In the genomic region with DNA sequence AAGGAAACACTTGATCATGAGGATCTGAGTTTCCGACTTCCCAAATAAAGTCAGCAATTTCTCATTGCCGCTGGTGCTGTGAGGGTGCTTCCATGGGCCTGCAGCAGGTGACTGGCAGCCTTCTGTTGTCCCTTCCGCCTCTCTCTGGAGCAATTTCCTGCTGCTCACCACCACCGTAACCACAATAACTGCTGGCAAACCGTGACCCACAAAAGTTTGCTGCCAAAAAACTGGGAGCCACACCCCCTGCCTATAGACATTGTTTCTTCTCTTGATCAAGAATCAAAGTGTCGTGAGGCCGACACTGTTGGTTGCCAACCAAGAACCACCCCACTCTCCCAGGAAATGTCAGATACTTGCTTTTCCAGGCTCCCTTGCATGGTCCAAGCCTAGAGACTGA, we compare ENCODE assay signal across 25 cellular contexts.
A peak's percentile ranks its signal among the peaks of the same experiment; 100 is the strongest.
DNase-seq lines count a peak whose midpoint lies in the region; ATAC-seq and TF ChIP-seq lines count a peak whose summit lies in the region.
"Had no signal": no experiment of that assay in that cellular context is flagged by ENCODE, and none has a peak within 500 bp of the region (broad histone marks: within the 10 kb centered on the region; RNA-seq: fewer than 3 reads in every experiment).

No MANE protein-coding gene starts in this region.

- DNase-seq in HT1080 (ENCODE audit: low read depth): peak; percentile 75
- DNase-seq in MV-4-11 (lab: John Stamatoyannopoulos, UW): peak; percentile 95
- DNase-seq in SKM-1 (lab: John Stamatoyannopoulos, UW; ENCODE audit: unreplicated experiment): peak; percentile 25
- peak; percentile 66 for DNase-seq in osteocyte (ENCODE audit: extremely low spot score, unreplicated experiment)
- no peak for DNase-seq in NCI-H2171 (lab: John Stamatoyannopoulos, UW)
- DNase-seq in activated CD8-positive, alpha-beta T cell treated with anti-CD3 and anti-CD28 coated beads for 36 hours: no peak
- DNase-seq in lower leg skin (ENCODE audit: low spot score in 2 of 2): no peak
- DNase-seq: activated CD4-positive, alpha-beta memory T cell treated with anti-CD3 and anti-CD28 coated beads for 36 hours; activated CD8-positive, alpha-beta memory T cell treated with anti-CD3 and anti-CD28 coated beads, Interleukin-2, amount 50 U/mL, for 48 hours; CD4-positive, alpha-beta memory T cell; DMS153; H7; left lung; NCI-H1092 treated with DMSO at 0.1 percent for 48 hours; NCI-H187 treated with DMSO at 0.1 percent for 48 hours; NCI-H69; psoas muscle; sigmoid colon; stimulated activated CD4-positive, alpha-beta T cell treated with anti-CD3 and anti-CD28 coated beads, Interleukin-4, amount 100 ng/mL, for 4 hours; stimulated activated naive CD4-positive, alpha-beta T cell; T-helper 9 cell; uterus had no signal

- H3K36me3 Mint-ChIP-seq in osteocyte (ENCODE audit: unreplicated experiment): no peaks in the 10 kb centered on the region
- H3K36me3 Mint-ChIP-seq in activated CD8-positive, alpha-beta T cell treated with anti-CD3 and anti-CD28 coated beads for 36 hours (ENCODE audit: low read depth): no peaks in the 10 kb centered on the region
- H3K36me3 Mint-ChIP-seq: activated CD4-positive, alpha-beta memory T cell treated with anti-CD3 and anti-CD28 coated beads for 36 hours; activated naive CD4-positive, alpha-beta T cell treated with anti-CD3 and anti-CD28 coated beads, Interleukin-2, amount 50 U/mL, for 72 hours had no signal

- CTCF ChIA-PET in activated CD8-positive, alpha-beta T cell treated with anti-CD3 and anti-CD28 coated beads for 36 hours (lab: Charles Lee): no interaction called here

- TF ChIP-seq CTCF in osteocyte (IDR thresholded peaks at IDR 0.05): no peak
- no peak for TF ChIP-seq CTCF in activated CD8-positive, alpha-beta T cell treated with anti-CD3 and anti-CD28 coated beads for 36 hours (IDR thresholded peaks at IDR 0.05)
- no peak for TF ChIP-seq CTCF in lower leg skin (IDR thresholded peaks at IDR 0.05)

- H3K4me3 ChIP-seq in lower leg skin (ENCODE audit: low read depth, poor library complexity, severe bottlenecking): no peak overlapping the region
- H3K4me3 ChIP-seq: breast epithelium, left lung, psoas muscle, sigmoid colon, thoracic aorta, uterus had no signal

- H3K27me3 Mint-ChIP-seq in osteocyte (ENCODE audit: unreplicated experiment): no peaks in the 10 kb centered on the region
- peaks cover 10% of the 10 kb centered on the region for H3K27me3 Mint-ChIP-seq in activated CD8-positive, alpha-beta T cell treated with anti-CD3 and anti-CD28 coated beads for 36 hours

- no peak overlapping the region for H3K27ac Mint-ChIP-seq in osteocyte (ENCODE audit: unreplicated experiment)
- no peak overlapping the region for H3K27ac Mint-ChIP-seq in activated CD8-positive, alpha-beta T cell treated with anti-CD3 and anti-CD28 coated beads for 36 hours
- H3K27ac Mint-ChIP-seq: activated CD4-positive, alpha-beta memory T cell treated with anti-CD3 and anti-CD28 coated beads for 36 hours; CD4-positive, alpha-beta memory T cell had no signal

- TF ChIP-seq POLR2A in lower leg skin (IDR thresholded peaks at IDR 0.05): no peak

- no peak for ATAC-seq in activated CD8-positive, alpha-beta T cell treated with anti-CD3 and anti-CD28 coated beads for 36 hours
- ATAC-seq: activated naive CD4-positive, alpha-beta T cell treated with anti-CD3 and anti-CD28 coated beads, Interleukin-2, amount 50 U/mL, for 72 hours; left lung; psoas muscle had no signal

- POLR2A ChIA-PET in activated CD8-positive, alpha-beta T cell treated with anti-CD3 and anti-CD28 coated beads for 36 hours (lab: Charles Lee): no interaction called here

- no peaks in the 10 kb centered on the region for H3K9me3 Mint-ChIP-seq in osteocyte (ENCODE audit: unreplicated experiment)
- peaks cover 1% of the 10 kb centered on the region for H3K9me3 Mint-ChIP-seq in activated CD8-positive, alpha-beta T cell treated with anti-CD3 and anti-CD28 coated beads for 36 hours

- WGBS in lower leg skin, 2 donors: 47 to 49% methylated on average over 7 of the region's 7 CpGs

- no peak overlapping the region for H3K4me3 Mint-ChIP-seq in osteocyte (ENCODE audit: unreplicated experiment)
- no peak overlapping the region for H3K4me3 Mint-ChIP-seq in activated CD8-positive, alpha-beta T cell treated with anti-CD3 and anti-CD28 coated beads for 36 hours
- H3K4me3 Mint-ChIP-seq: activated CD4-positive, alpha-beta memory T cell treated with anti-CD3 and anti-CD28 coated beads for 36 hours; CD4-positive, alpha-beta memory T cell had no signal

- no peaks in the 10 kb centered on the region for H3K4me1 Mint-ChIP-seq in osteocyte (ENCODE audit: unreplicated experiment)
- no peaks in the 10 kb centered on the region for H3K4me1 Mint-ChIP-seq in activated CD8-positive, alpha-beta T cell treated with anti-CD3 and anti-CD28 coated beads for 36 hours (ENCODE audit: low read depth)
- H3K4me1 Mint-ChIP-seq: CD4-positive, alpha-beta memory T cell had no signal

- intact Hi-C loops in activated CD8-positive, alpha-beta T cell treated with anti-CD3 and anti-CD28 coated beads for 36 hours (cut with micrococcal nuclease): no loop called here
- intact Hi-C loops in lower leg skin (cut with DNase I; ENCODE audit: low total_unique reads): no loop called here

Comparison
In these comparisons a context has a peak if more than half of its experiments do, and no peak if none do; other contexts are left out.
1. DNase-seq: peak in HT1080 (single experiment), MV-4-11 (single experiment), SKM-1 (single experiment) and osteocyte (single experiment); none in NCI-H2171 (single experiment), activated CD8-positive, alpha-beta T cell treated with anti-CD3 and anti-CD28 coated beads for 36 hours (single experiment) and lower leg skin (0 of 2).